Comparison of ENCODE assay signal across 24 cellular contexts in the genomic region with DNA sequence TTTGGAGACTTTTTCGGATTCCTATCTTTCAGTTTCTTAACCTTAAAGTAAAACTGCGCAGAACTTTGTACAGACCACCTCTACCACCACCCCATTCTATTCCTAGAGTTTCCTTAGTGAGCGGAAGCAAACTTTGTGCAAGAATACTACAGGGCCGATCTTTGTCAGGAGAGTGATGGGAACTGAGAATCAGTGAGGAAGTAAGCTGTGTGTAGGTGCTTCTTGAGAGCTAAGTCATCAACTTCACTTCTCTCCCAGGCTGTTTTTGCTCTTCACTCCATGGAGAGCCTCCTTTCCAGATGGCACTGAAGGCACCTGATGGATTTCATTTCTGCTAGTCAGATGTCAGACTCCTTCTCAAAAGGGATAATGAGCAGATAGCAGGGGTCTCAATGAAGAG.
"Had no signal": no experiment of that assay in that cellular context is flagged by ENCODE, and none has a peak within 500 bp of the region (broad histone marks: within the 10 kb centered on the region; RNA-seq: fewer than 3 reads in every experiment).

No MANE protein-coding gene starts in this region.

- H3K27me3 Mint-ChIP-seq: activated CD4-positive, alpha-beta T cell treated with anti-CD3 and anti-CD28 coated beads, Interleukin-2, amount 10 ng/mL, durations not matched to agents 7 days and 5 days; activated naive CD8-positive, alpha-beta T cell treated with anti-CD3 and anti-CD28 coated beads, Interleukin-2, amount 50 U/mL, for 24 hours; activated T-cell treated with anti-CD3 and anti-CD28 coated beads, Interleukin-2, amount 50 U/mL, for 24 hours; central memory CD8-positive, alpha-beta T cell; progenitor cell of endocrine pancreas; stimulated activated naive CD8-positive, alpha-beta T cell treated with anti-CD3 and anti-CD28 coated beads, Interleukin-15, amount 100 ng/mL, for 72 hours had no signal

- DNase-seq: activated CD4-positive, alpha-beta T cell treated with anti-CD3 and anti-CD28 coated beads, Interleukin-2, amount 10 ng/mL, durations not matched to agents 7 days and 5 days; activated CD4-positive, CD25-positive, alpha-beta regulatory T cell; activated CD8-positive, alpha-beta T cell treated with anti-CD3 and anti-CD28 coated beads, Interleukin-2, amount 10 ng/mL, durations not matched to agents 7 days and 5 days; activated naive CD4-positive, alpha-beta T cell treated with anti-CD3 and anti-CD28 coated beads for 36 hours; activated naive CD8-positive, alpha-beta T cell treated with anti-CD3 and anti-CD28 coated beads, Interleukin-2, amount 50 U/mL, for 24 hours; activated T-cell treated with anti-CD3 and anti-CD28 coated beads, Interleukin-2, amount 50 U/mL, for 24 hours; aorta; brain microvascular endothelial cell; effector CD8-positive, alpha-beta T cell; gastrocnemius medialis; head of caudate nucleus; kidney; left lung; midbrain; right cardiac atrium; stimulated activated CD4-positive, alpha-beta T cell treated with anti-CD3 and anti-CD28 coated beads, Interleukin-2, amount 100 ng/mL, for 24 hours; stimulated activated naive CD8-positive, alpha-beta T cell treated with anti-CD3 and anti-CD28 coated beads, Interleukin-15, amount 100 ng/mL, for 72 hours; transverse colon; uterus had no signal

- FAIRE-seq: kidney had no signal

- H3K9me3 Mint-ChIP-seq: activated CD4-positive, alpha-beta T cell treated with anti-CD3 and anti-CD28 coated beads, Interleukin-2, amount 10 ng/mL, durations not matched to agents 7 days and 5 days; activated naive CD4-positive, alpha-beta T cell treated with anti-CD3 and anti-CD28 coated beads for 36 hours; activated naive CD8-positive, alpha-beta T cell treated with anti-CD3 and anti-CD28 coated beads, Interleukin-2, amount 50 U/mL, for 24 hours; T-helper 2 cell treated with Interferon-gamma antibody and Interleukin-4, amounts not matched to agents 5 μg/mL and 100 μg/mL, for 36 hours had no signal

- ATAC-seq: activated CD8-positive, alpha-beta T cell treated with anti-CD3 and anti-CD28 coated beads, Interleukin-2, amount 10 ng/mL, durations not matched to agents 7 days and 5 days; activated naive CD8-positive, alpha-beta T cell treated with anti-CD3 and anti-CD28 coated beads, Interleukin-2, amount 50 U/mL, for 24 hours; esophagus mucosa; gastrocnemius medialis; left lung; right cardiac atrium; stimulated activated naive CD8-positive, alpha-beta T cell treated with anti-CD3 and anti-CD28 coated beads, Interleukin-15, amount 100 ng/mL, for 72 hours had no signal

- H3K4me1 Mint-ChIP-seq: activated CD4-positive, alpha-beta T cell treated with anti-CD3 and anti-CD28 coated beads, Interleukin-2, amount 10 ng/mL, durations not matched to agents 7 days and 5 days; activated naive CD8-positive, alpha-beta T cell treated with anti-CD3 and anti-CD28 coated beads, Interleukin-2, amount 50 U/mL, for 24 hours; central memory CD8-positive, alpha-beta T cell; stimulated activated naive CD8-positive, alpha-beta T cell treated with anti-CD3 and anti-CD28 coated beads, Interleukin-15, amount 100 ng/mL, for 72 hours had no signal

- H3K4me1 ChIP-seq: left lung, transverse colon had no signal

- H3K4me3 Mint-ChIP-seq: activated CD4-positive, alpha-beta T cell treated with anti-CD3 and anti-CD28 coated beads, Interleukin-2, amount 10 ng/mL, durations not matched to agents 7 days and 5 days; activated CD8-positive, alpha-beta T cell treated with anti-CD3 and anti-CD28 coated beads, Interleukin-2, amount 10 ng/mL, durations not matched to agents 7 days and 5 days; activated naive CD4-positive, alpha-beta T cell treated with anti-CD3 and anti-CD28 coated beads for 36 hours; activated naive CD8-positive, alpha-beta T cell treated with anti-CD3 and anti-CD28 coated beads, Interleukin-2, amount 50 U/mL, for 24 hours; activated T-cell treated with anti-CD3 and anti-CD28 coated beads, Interleukin-2, amount 50 U/mL, for 24 hours; central memory CD8-positive, alpha-beta T cell; stimulated activated naive CD8-positive, alpha-beta T cell treated with anti-CD3 and anti-CD28 coated beads, Interleukin-15, amount 100 ng/mL, for 72 hours; T-helper 2 cell treated with Interferon-gamma antibody and Interleukin-4, amounts not matched to agents 5 μg/mL and 100 μg/mL, for 36 hours had no signal

- H3K27ac ChIP-seq: brain microvascular endothelial cell, gastrocnemius medialis, left lung, suprapubic skin, transverse colon had no signal

- H3K36me3 ChIP-seq: brain microvascular endothelial cell, gastrocnemius medialis, left lung, suprapubic skin, transverse colon, uterus had no signal

- H3K27me3 ChIP-seq: brain microvascular endothelial cell, gastrocnemius medialis, left lung, transverse colon, uterus had no signal

- H3K27ac Mint-ChIP-seq: activated CD4-positive, alpha-beta T cell treated with anti-CD3 and anti-CD28 coated beads, Interleukin-2, amount 10 ng/mL, durations not matched to agents 7 days and 5 days; activated CD8-positive, alpha-beta T cell treated with anti-CD3 and anti-CD28 coated beads, Interleukin-2, amount 10 ng/mL, durations not matched to agents 7 days and 5 days; activated naive CD4-positive, alpha-beta T cell treated with anti-CD3 and anti-CD28 coated beads for 36 hours; activated naive CD8-positive, alpha-beta T cell treated with anti-CD3 and anti-CD28 coated beads, Interleukin-2, amount 50 U/mL, for 24 hours; activated T-cell treated with anti-CD3 and anti-CD28 coated beads, Interleukin-2, amount 50 U/mL, for 24 hours; progenitor cell of endocrine pancreas; stimulated activated naive CD8-positive, alpha-beta T cell treated with anti-CD3 and anti-CD28 coated beads, Interleukin-15, amount 100 ng/mL, for 72 hours; T-helper 2 cell treated with Interferon-gamma antibody and Interleukin-4, amounts not matched to agents 5 μg/mL and 100 μg/mL, for 36 hours had no signal

- H3K9me3 ChIP-seq: gastrocnemius medialis, left lung, suprapubic skin, transverse colon, uterus had no signal

- H3K4me3 ChIP-seq: gastrocnemius medialis, left lung, suprapubic skin, transverse colon, uterus had no signal
